In the genomic region with DNA sequence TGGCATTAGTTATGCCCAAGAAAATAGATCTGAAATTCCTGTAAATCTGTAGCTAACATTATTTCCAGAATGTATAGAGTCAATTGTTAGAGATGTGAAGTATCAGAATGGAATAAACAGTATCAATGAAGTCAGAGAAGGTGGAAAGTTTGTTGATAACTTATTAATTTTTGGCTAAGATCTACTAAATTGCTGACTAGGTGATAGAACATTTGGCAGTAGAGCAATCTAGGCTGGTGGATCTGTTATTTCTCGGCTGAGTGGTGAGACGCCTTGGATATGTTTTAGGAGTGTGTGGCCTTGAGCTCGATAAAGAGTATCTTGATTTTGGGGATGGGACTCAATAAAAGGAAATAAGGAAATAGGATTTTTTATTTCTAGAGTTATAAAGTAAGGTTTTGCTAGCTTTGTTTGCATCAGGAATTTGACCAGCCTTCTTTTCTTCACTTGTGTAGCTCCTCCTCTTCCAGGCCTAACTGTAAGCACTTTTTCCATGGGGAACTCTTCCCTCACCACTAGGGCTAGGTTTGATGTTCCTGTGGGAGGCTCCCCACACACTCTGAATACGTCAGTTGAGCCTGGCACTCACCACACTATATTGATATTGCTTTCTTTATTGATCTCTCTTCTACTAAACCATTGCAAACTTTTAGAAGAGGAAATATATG, we compare ENCODE assay signal across 17 cellular contexts.
"Had no signal": no experiment of that assay in that cellular context is flagged by ENCODE, and none has a peak within 500 bp of the region (broad histone marks: within the 10 kb centered on the region; RNA-seq: fewer than 3 reads in every experiment).

No MANE protein-coding gene starts in this region.

- H3K27me3 ChIP-seq: gastroesophageal sphincter, right atrium auricular region, tibial nerve, vagina had no signal

- H3K36me3 ChIP-seq: gastroesophageal sphincter, right atrium auricular region, tibial nerve, vagina had no signal

- H3K27ac Mint-ChIP-seq: activated B cell treated with CpG ODN at 0.5 μM for 24 hours; activated CD4-positive, alpha-beta T cell treated with anti-CD3 and anti-CD28 coated beads, Interleukin-2, amount 10 ng/mL, durations not matched to agents 24 days and 14 days; activated naive CD8-positive, alpha-beta T cell; progenitor cell of endocrine pancreas; stimulated activated naive B cell treated with anti-CD40 and anti-IgM and Interleukin-4, amounts not matched to agents 10 μg/mL and 1 μg/mL and 100 μg/mL, for 72 hours; T-helper 1 cell treated with Interleukin-12 subunit alpha and Interleukin-12 subunit beta and Interleukin-4 antibody, amounts not matched to agents 30 μg/mL and 1 μg/mL, for 36 hours had no signal

- H3K4me1 ChIP-seq: right atrium auricular region, tibial nerve, vagina had no signal

- DNase-seq: activated B cell treated with CpG ODN at 0.5 μM for 24 hours; activated CD4-positive, alpha-beta T cell treated with anti-CD3 and anti-CD28 coated beads, Interleukin-2, amount 10 ng/mL, durations not matched to agents 24 days and 14 days; activated gamma-delta T cell treated with Interleukin-2 at 50 U/mL for 16 hours; kidney; left ventricle myocardium superior; stimulated activated CD4-positive, alpha-beta T cell treated with anti-CD3 and anti-CD28 coated beads, Interleukin-15, amount 100 ng/mL, for 24 hours; stimulated activated CD4-positive, alpha-beta T cell treated with anti-CD3 and anti-CD28 coated beads, Interleukin-4, amount 100 ng/mL, for 1 hour; stimulated activated naive B cell treated with anti-CD40 and anti-IgM and Interleukin-4, amounts not matched to agents 10 μg/mL and 1 μg/mL and 100 μg/mL, for 72 hours had no signal

- H3K9me3 ChIP-seq: gastroesophageal sphincter, right atrium auricular region, tibial nerve, vagina had no signal

- H3K27ac ChIP-seq: gastroesophageal sphincter, right atrium auricular region, skin epidermis, tibial nerve, vagina had no signal

- ATAC-seq: gastroesophageal sphincter; left ventricle myocardium superior; stimulated activated naive B cell treated with anti-CD40 and anti-IgM and Interleukin-4, amounts not matched to agents 10 μg/mL and 1 μg/mL and 100 μg/mL, for 72 hours had no signal

- H3K27me3 Mint-ChIP-seq: progenitor cell of endocrine pancreas had no signal

- H3K4me3 ChIP-seq: gastroesophageal sphincter, right atrium auricular region, skin epidermis, tibial nerve, vagina had no signal

- H3K4me1 Mint-ChIP-seq: activated B cell treated with CpG ODN at 0.5 μM for 24 hours; activated CD4-positive, alpha-beta T cell treated with anti-CD3 and anti-CD28 coated beads, Interleukin-2, amount 10 ng/mL, durations not matched to agents 24 days and 14 days; stimulated activated naive B cell treated with anti-CD40 and anti-IgM and Interleukin-4, amounts not matched to agents 10 μg/mL and 1 μg/mL and 100 μg/mL, for 72 hours had no signal

- FAIRE-seq: bronchial epithelial cell, kidney had no signal

- H3K36me3 Mint-ChIP-seq: activated naive CD8-positive, alpha-beta T cell; stimulated activated naive B cell treated with anti-CD40 and anti-IgM and Interleukin-4, amounts not matched to agents 10 μg/mL and 1 μg/mL and 100 μg/mL, for 72 hours had no signal

- H3K4me3 Mint-ChIP-seq: activated B cell treated with CpG ODN at 0.5 μM for 24 hours; activated CD4-positive, alpha-beta T cell treated with anti-CD3 and anti-CD28 coated beads, Interleukin-2, amount 10 ng/mL, durations not matched to agents 24 days and 14 days; activated naive CD8-positive, alpha-beta T cell; stimulated activated naive B cell treated with anti-CD40 and anti-IgM and Interleukin-4, amounts not matched to agents 10 μg/mL and 1 μg/mL and 100 μg/mL, for 72 hours; T-helper 1 cell treated with Interleukin-12 subunit alpha and Interleukin-12 subunit beta and Interleukin-4 antibody, amounts not matched to agents 30 μg/mL and 1 μg/mL, for 36 hours had no signal

- H3K9me3 Mint-ChIP-seq: activated B cell treated with CpG ODN at 0.5 μM for 24 hours had no signal
